7 cellular contexts compared by ENCODE assay signal in genomic region chr9:121499427-121500164, GRCh38. TPM values are rescaled to one million over a fixed set of nuclear protein-coding genes. Genes with fewer than 3 reads are reported as not detected.
DNase-seq lines count a peak whose midpoint lies in the region; ATAC-seq and TF ChIP-seq lines count a peak whose summit lies in the region.

TSS of gene GGTA1 (minus strand) at chr9:121499844. CDS start at chr9:121467922, 31,922 bp downstream.

- TF ChIP-seq CTCF in LNCaP clone FGC (IDR thresholded peaks at IDR 0.05; ENCODE audit: control insufficient read depth, extremely low read depth, insufficient read depth), result no peak

- peak; percentile 48 to 71 for ATAC-seq in natural killer cell treated with Interleukin-12 subunit alpha and Interleukin-12 subunit beta and Interleukin-15 and Interleukin-18, amount 100 ng/mL, for 72 hours

- DNase-seq in ELR (ENCODE audit: low read depth) (peak; percentile 56), LNCaP clone FGC (ENCODE audit: low read depth) (peak; percentile 2), foreskin melanocyte (peak; percentile 16), GF-D8 (lab: John Stamatoyannopoulos, UW) (no peak), activated gamma-delta T cell (lab: John Stamatoyannopoulos, UW) (no peak)
- peak; percentile 55 for DNase-seq in activated CD8-positive, alpha-beta memory T cell treated with anti-CD3 and anti-CD28 coated beads, Interleukin-2, amount 50 U/mL, for 48 hours
- no peak for DNase-seq in natural killer cell treated with Interleukin-12 subunit alpha and Interleukin-12 subunit beta and Interleukin-15 and Interleukin-18, amount 100 ng/mL, for 72 hours (ENCODE audit: low spot score)

- H3K4me3 Mint-ChIP-seq in natural killer cell treated with Interleukin-12 subunit alpha and Interleukin-12 subunit beta and Interleukin-15 and Interleukin-18, amount 100 ng/mL, for 72 hours, result peak within 1 kb of the TSS; percentile 69

- peak within 1 kb of the TSS; percentile 35 for H3K4me3 ChIP-seq in LNCaP clone FGC (ENCODE audit: low read depth, low read length)

- no peak within 1 kb of the TSS for H3K27ac Mint-ChIP-seq in natural killer cell treated with Interleukin-12 subunit alpha and Interleukin-12 subunit beta and Interleukin-15 and Interleukin-18, amount 100 ng/mL, for 72 hours

- peaks cover 14 to 15% of the 10 kb centered on the region in 2 donors for H3K4me1 Mint-ChIP-seq in natural killer cell treated with Interleukin-12 subunit alpha and Interleukin-12 subunit beta and Interleukin-15 and Interleukin-18, amount 100 ng/mL, for 72 hours (ENCODE audit: low read depth in 2 of 2)

- peaks cover 52 to 53% of the 10 kb centered on the region in 2 donors for H3K27me3 Mint-ChIP-seq in natural killer cell treated with Interleukin-12 subunit alpha and Interleukin-12 subunit beta and Interleukin-15 and Interleukin-18, amount 100 ng/mL, for 72 hours

- no peaks in the 10 kb centered on the region for H3K9me3 Mint-ChIP-seq in natural killer cell treated with Interleukin-12 subunit alpha and Interleukin-12 subunit beta and Interleukin-15 and Interleukin-18, amount 100 ng/mL, for 72 hours

- no peaks in the 10 kb centered on the region for H3K36me3 Mint-ChIP-seq in natural killer cell treated with Interleukin-12 subunit alpha and Interleukin-12 subunit beta and Interleukin-15 and Interleukin-18, amount 100 ng/mL, for 72 hours

RNA-seq across cellular contexts. Expression of gene GGTA1, which starts in this region (rescaled TPM):
- total RNA-seq in natural killer cell treated with Interleukin-12 subunit alpha and Interleukin-12 subunit beta and Interleukin-15 and Interleukin-18, amount 100 ng/mL, for 72 hours, result not detected

Comparison
In these comparisons a context has a peak if more than half of its experiments do, and no peak if none do; other contexts are left out.
1. Peak in ATAC-seq in natural killer cell treated with Interleukin-12 subunit alpha and Interleukin-12 subunit beta and Interleukin-15 and Interleukin-18, amount 100 ng/mL, for 72 hours; RNA of the gene not detected or under 1 TPM.
2. DNase-seq: peak in ELR (single experiment), LNCaP clone FGC (single experiment), activated CD8-positive, alpha-beta memory T cell treated with anti-CD3 and anti-CD28 coated beads, Interleukin-2, amount 50 U/mL, for 48 hours (single experiment) and foreskin melanocyte (single experiment); none in natural killer cell treated with Interleukin-12 subunit alpha and Interleukin-12 subunit beta and Interleukin-15 and Interleukin-18, amount 100 ng/mL, for 72 hours (single experiment), GF-D8 (single experiment) and activated gamma-delta T cell (single experiment).